8 cellular contexts compared by ENCODE assay signal in the genomic region with DNA sequence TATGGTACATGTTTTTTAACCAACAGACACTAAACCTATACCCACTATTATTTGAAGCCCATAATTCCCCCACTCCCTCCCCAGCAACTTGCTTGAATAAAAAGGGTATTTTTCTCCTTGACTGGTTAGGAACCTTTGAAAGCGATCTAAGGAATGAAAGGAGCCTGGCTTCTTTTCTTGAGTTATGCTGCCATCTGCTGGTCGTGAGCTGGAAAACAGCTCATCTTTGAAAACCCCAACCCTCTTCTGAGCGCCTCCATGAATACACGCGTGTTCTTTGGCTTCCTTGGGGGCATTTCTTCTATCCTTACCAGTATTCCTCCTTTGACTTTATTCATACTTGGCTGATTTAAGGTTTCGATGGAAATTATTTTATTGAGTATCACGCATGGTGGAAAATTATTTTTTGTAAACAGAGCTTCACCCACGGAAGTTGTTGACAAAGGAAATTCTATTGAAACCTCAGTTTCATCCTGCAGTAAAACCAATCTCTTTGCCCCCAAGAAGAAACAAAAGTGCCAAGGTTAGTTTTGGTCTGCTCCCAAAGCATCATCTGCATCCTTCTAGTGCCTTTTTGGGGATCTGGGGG.
DNase-seq lines count a peak whose midpoint lies in the region; ATAC-seq and TF ChIP-seq lines count a peak whose summit lies in the region.

No MANE protein-coding gene starts in this region.

- intact Hi-C loops in CD14-positive monocyte (cut with micrococcal nuclease), result loop anchor here (2.0 to 10.0 kb wide), 4 partner anchors 214 to 317 kb away; a partner anchor contains a TSS

- H3K27ac Mint-ChIP-seq in CD14-positive monocyte, result no peak overlapping the region

- peaks cover 2 to 11% (median 3%) of the 10 kb centered on the region in 3 donors for H3K27me3 Mint-ChIP-seq in CD14-positive monocyte (ENCODE audit: low read depth in 3 of 3)

- peak overlapping the region in 1 of 2 donors; percentile 55 for H3K4me3 Mint-ChIP-seq in CD14-positive monocyte

- H3K36me3 Mint-ChIP-seq in CD14-positive monocyte, result no peaks in the 10 kb centered on the region

- H3K4me3 ChIP-seq in astrocyte of the spinal cord (ENCODE audit: low read depth, low read length), result no peak overlapping the region

- H3K9me3 Mint-ChIP-seq in CD14-positive monocyte, result peaks cover 6 to 16% (median 10%) of the 10 kb centered on the region in 7 donors

- H3K4me1 Mint-ChIP-seq in CD14-positive monocyte, result peaks cover 3% of the 10 kb centered on the region

- DNase-seq in CD14-positive monocyte (ENCODE audit: low spot score) (peak; percentile 56), NCI-H1694 (lab: John Stamatoyannopoulos, UW) (peak; percentile 46), T1000 (lab: John Stamatoyannopoulos, UW) (peak; percentile 3), astrocyte of the spinal cord (ENCODE audit: low read depth, low spot score) (peak; percentile 73), iPS-NIHi11 (ENCODE audit: low spot score) (peak; percentile 62)
- DNase-seq in stimulated activated CD4-positive, alpha-beta T cell treated with anti-CD3 and anti-CD28 coated beads, Interleukin-12 subunit alpha, Interleukin-12 subunit beta, amount 100 ng/mL, for 4 hours, result peak; percentile 38

- in situ Hi-C loops in astrocyte of the spinal cord (cut with HindIII; ENCODE audit: low sequenced_read_pairs), result no loop called here

- ATAC-seq in GM21381 (IDR thresholded peaks at IDR 0.05; ENCODE audit: unreplicated experiment) (peak; percentile 80), GM18517 (IDR thresholded peaks at IDR 0.05; ENCODE audit: unreplicated experiment) (no peak)

- TF ChIP-seq CTCF in CD14-positive monocyte (IDR thresholded peaks at IDR 0.05) (peak; percentile 88), astrocyte of the spinal cord (IDR thresholded peaks at IDR 0.05; ENCODE audit: low read depth, low read length) (peak; percentile 73)

Comparison
In these comparisons a context has a peak if more than half of its experiments do, and no peak if none do; other contexts are left out.
1. DNase-seq: peak in every context shown above with its lines; median percentile 73 in astrocyte of the spinal cord; 62 in iPS-NIHi11; 56 in CD14-positive monocyte; 46 in NCI-H1694; 38 in stimulated activated CD4-positive, alpha-beta T cell treated with anti-CD3 and anti-CD28 coated beads, Interleukin-12 subunit alpha, Interleukin-12 subunit beta, amount 100 ng/mL, for 4 hours; 3 in T1000.